In the genomic region with DNA sequence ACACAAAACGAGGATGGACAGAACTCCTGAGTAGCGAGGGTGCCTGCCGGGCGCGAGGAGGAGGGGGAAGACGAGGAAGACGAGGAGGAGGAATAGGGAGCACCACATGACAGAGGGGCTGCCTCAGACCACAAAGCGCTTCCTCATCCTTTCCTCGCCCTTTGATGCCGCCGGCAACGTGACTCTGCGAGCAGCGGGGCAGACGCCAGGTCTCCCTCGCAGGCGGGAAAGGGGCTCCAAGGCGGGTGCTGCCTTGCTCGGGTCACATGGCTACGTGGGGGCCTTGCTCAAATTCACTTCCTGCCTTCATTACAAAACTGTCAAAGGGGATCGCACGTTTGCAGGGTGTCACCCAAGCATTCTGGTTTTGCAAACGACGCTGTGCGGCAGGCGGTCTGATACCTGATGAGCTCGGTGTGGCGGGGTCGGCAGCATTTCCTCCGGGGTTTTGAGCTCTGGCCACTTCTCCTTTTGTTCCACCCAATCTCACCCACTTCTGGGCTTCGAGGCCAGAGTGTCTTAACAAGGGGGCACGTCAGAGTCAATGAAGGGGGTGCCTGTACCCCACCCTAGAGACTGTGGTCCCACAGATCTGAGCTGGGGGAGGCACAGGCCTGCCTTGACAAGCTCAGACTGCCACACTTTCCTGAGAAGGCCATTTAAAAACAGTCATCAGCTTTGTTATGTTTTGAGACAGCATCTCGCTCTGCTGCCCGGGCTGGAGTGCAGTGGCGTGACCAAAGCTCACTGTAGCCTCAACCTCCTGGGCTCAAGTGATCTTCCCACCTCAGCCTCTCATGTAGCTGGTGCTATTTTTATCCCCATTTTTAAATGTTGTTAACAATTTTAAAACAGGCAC, we compare ENCODE assay signal across 1 cellular context.
TF ChIP-seq lines count a peak whose summit lies in the region.

No MANE protein-coding gene starts in this region.

TF ChIP-seq in HepG2, 621 proteins besides CTCF, POLR2A, EP300 and RAD21:
- 0 out of 2 replicates have a peak, but pooled peaks have one; percentile 4 for TF ChIP-seq POLR2G (IDR thresholded peaks at IDR 0.05; ENCODE audit: low read depth, low read length)
- TF ChIP-seq CENPT (CRISPR knock-in tag; IDR thresholded peaks at IDR 0.05; ENCODE audit: low read depth) = no peak
- no peak for TF ChIP-seq ZNF83 (CRISPR knock-in tag; IDR thresholded peaks at IDR 0.05; ENCODE audit: borderline replicate concordance)
- no peak for TF ChIP-seq KDM1A (CRISPR knock-in tag; IDR thresholded peaks at IDR 0.05)
- TF ChIP-seq, protein P1, sequence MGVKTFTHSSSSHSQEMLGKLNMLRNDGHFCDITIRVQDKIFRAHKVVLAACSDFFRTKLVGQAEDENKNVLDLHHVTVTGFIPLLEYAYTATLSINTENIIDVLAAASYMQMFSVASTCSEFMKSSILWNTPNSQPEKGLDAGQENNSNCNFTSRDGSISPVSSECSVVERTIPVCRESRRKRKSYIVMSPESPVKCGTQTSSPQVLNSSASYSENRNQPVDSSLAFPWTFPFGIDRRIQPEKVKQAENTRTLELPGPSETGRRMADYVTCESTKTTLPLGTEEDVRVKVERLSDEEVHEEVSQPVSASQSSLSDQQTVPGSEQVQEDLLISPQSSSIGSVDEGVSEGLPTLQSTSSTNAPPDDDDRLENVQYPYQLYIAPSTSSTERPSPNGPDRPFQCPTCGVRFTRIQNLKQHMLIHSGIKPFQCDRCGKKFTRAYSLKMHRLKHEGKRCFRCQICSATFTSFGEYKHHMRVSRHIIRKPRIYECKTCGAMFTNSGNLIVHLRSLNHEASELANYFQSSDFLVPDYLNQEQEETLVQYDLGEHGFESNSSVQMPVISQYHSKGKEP (CRISPR knock-in tag; IDR thresholded peaks at IDR 0.05) = no peak
- no peak for TF ChIP-seq AKAP8 (CRISPR knock-in tag; IDR thresholded peaks at IDR 0.05)
- no peak for TF ChIP-seq ZFP1 (CRISPR knock-in tag; IDR thresholded peaks at IDR 0.05)
- TF ChIP-seq, protein P2, sequence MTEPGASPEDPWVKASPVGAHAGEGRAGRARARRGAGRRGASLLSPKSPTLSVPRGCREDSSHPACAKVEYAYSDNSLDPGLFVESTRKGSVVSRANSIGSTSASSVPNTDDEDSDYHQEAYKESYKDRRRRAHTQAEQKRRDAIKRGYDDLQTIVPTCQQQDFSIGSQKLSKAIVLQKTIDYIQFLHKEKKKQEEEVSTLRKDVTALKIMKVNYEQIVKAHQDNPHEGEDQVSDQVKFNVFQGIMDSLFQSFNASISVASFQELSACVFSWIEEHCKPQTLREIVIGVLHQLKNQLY (CRISPR knock-in tag; IDR thresholded peaks at IDR 0.05) = no peak
- peak; percentile 65 for TF ChIP-seq ZNF263 (CRISPR knock-in tag; IDR thresholded peaks at IDR 0.05)
- TF ChIP-seq ZNF326 (CRISPR knock-in tag; IDR thresholded peaks at IDR 0.05; ENCODE audit: borderline replicate concordance) = no peak
- no peak for TF ChIP-seq ZNF709 (CRISPR knock-in tag; IDR thresholded peaks at IDR 0.05)
- TF ChIP-seq GATA4 (IDR thresholded peaks at IDR 0.05; ENCODE audit: borderline replicate concordance, low read depth) = no peak
- TF ChIP-seq ZFP36L1 (CRISPR knock-in tag; IDR thresholded peaks at IDR 0.05) = no peak
- no peak for TF ChIP-seq HDAC2 (CRISPR knock-in tag; IDR thresholded peaks at IDR 0.05)
- no peak for TF ChIP-seq ZNF607 (CRISPR knock-in tag; IDR thresholded peaks at IDR 0.05; ENCODE audit: borderline replicate concordance)
- TF ChIP-seq AGO2 (optimal IDR thresholded peaks at IDR 0.05; ENCODE audit: low read depth, low read length) = peak; percentile 73
